8 cellular contexts compared by ENCODE assay signal in the genomic region with DNA sequence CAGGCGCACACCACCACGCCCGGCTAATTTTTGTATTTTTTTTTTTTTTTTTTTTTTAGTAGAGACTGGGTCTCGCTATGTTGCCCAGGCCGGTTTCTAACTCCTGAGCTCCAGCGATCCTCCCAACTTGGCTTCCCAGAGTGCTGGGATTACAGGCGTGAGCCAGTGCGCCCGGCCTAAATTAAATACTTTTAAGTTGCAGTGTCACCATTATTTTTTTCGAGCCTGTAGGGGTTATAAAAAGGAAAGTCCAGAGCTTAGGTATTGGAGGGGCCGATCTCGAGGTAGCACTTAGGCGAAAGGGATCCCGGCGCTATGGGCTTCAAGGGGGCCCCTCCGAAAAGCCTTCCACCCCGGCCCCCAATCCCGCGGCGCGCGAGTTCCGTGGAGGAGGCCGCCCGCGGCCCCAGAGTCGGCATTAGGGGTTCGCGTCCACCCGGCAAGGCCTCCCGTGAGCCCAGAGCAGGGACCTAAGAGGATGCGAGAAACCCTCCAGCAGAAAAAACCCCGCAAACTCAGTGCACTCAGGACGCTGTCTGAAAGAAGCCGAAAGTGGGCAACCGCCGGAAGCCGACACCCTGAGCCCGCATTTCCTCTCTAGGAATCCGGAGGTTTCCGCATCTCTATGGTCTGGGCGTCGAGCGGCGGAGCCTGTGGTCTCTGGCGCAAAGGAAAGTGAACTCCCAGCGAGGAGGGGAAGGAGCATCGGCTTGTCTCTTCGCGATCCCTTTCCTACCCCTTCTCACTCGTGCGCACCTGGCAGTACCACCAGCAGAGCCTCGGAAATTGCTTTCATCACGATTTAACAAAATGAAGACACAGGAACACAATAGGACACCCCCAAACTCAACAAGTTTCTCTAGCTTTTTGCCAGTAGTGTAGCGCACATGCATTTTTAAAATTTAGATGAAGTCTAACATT. TPM values are rescaled to one million over a fixed set of nuclear protein-coding genes. Genes with fewer than 3 reads are reported as not detected.
DNase-seq lines count a peak whose midpoint lies in the region; ATAC-seq and TF ChIP-seq lines count a peak whose summit lies in the region.

No MANE protein-coding gene starts in this region.

- H3K36me3 ChIP-seq in HUES6 (ENCODE audit: control insufficient read depth, insufficient read depth, low read length) (no peaks in the 10 kb centered on the region), OCI-LY3 (replicated peaks; ENCODE audit: low read depth, low read length) (no peaks in the 10 kb centered on the region)

- H3K27ac ChIP-seq in HUES6 (ENCODE audit: low read depth, low read length) (no peak overlapping the region), OCI-LY3 (ENCODE audit: low read length) (peak overlapping the region; percentile 64)

- peaks cover 3% of the 10 kb centered on the region for H3K4me1 ChIP-seq in HUES6 (ENCODE audit: control insufficient read depth, insufficient read depth, low read length)
- H3K4me1 ChIP-seq in OCI-LY3 (ENCODE audit: low read length), result peaks cover 21% of the 10 kb centered on the region

- H3K4me2 ChIP-seq in OCI-LY3 (ENCODE audit: low read length), result peak overlapping the region; percentile 94

- no peak for TF ChIP-seq CTCF in OCI-LY3 (IDR thresholded peaks at IDR 0.05; ENCODE audit: low read depth, low read length)
- TF ChIP-seq CTCF in epithelial cell of proximal tubule (conservative IDR thresholded peaks at IDR 0.05; ENCODE audit: low read depth, low read length), result no peak

- H3K79me2 ChIP-seq in OCI-LY3 (ENCODE audit: low read length), result no peaks in the 10 kb centered on the region

- H3K4me3 ChIP-seq in HUES6 (ENCODE audit: low read depth, low read length) (peak overlapping the region; percentile 65), OCI-LY3 (ENCODE audit: low read length) (peak overlapping the region; percentile 77), epithelial cell of proximal tubule (ENCODE audit: low read depth, low read length) (peak overlapping the region; percentile 91)

- H3K9ac ChIP-seq in HUES6 (ENCODE audit: low read length), result peak overlapping the region; percentile 62
- H3K9ac ChIP-seq in OCI-LY3 (ENCODE audit: low read length), result peak overlapping the region; percentile 73

- H2AFZ ChIP-seq in OCI-LY3 (ENCODE audit: low read depth, low read length), result peak overlapping the region; percentile 90

- H3K9me3 ChIP-seq in HUES6 (ENCODE audit: control insufficient read depth, insufficient read depth, low read depth, low read length), result no peaks in the 10 kb centered on the region
- H3K9me3 ChIP-seq in OCI-LY3 (ENCODE audit: insufficient read depth, low read length), result no peaks in the 10 kb centered on the region

- DNase-seq in COLO829 (ENCODE audit: low spot score) (peak; percentile 94), activated T-cell treated with anti-CD3 and anti-CD28 coated beads for 4 hours (peak; percentile 73), epithelial cell of proximal tubule (ENCODE audit: low read depth) (no peak), mucosa of gallbladder (ENCODE audit: low spot score) (peak; percentile 90)
- DNase-seq in stimulated activated CD8-positive, alpha-beta memory T cell treated with anti-CD3 and anti-CD28 coated beads, Interleukin-4, amount 100 ng/mL, for 1 hour (ENCODE audit: low read depth in 2 of 2, low spot score in 1 of 2), result peak; percentile 49 to 63

- ATAC-seq in GM21390 (IDR thresholded peaks at IDR 0.05; ENCODE audit: unreplicated experiment), result peak; percentile 72

- H3K27me3 ChIP-seq in HUES6 (ENCODE audit: control insufficient read depth, insufficient read depth, low read length) (no peaks in the 10 kb centered on the region), OCI-LY3 (ENCODE audit: low read depth, low read length) (0 out of 2 replicates have a peak, but pooled peaks cover 1% of the 10 kb centered on the region)

- no peaks in the 10 kb centered on the region for H4K20me1 ChIP-seq in OCI-LY3 (ENCODE audit: insufficient read depth, low read length)

RNA-seq across cellular contexts. Expression of a gene that starts 14.1 kb away (rescaled TPM):
- total RNA-seq in epithelial cell of proximal tubule (5.2 and 6.9 TPM in 2 replicates), mucosa of gallbladder (8.8 TPM)
